ENCODE assay signal across 7 cellular contexts in genomic region chr2:220687231-220687843, GRCh38.
DNase-seq lines count a peak whose midpoint lies in the region; FAIRE-seq and TF ChIP-seq lines count a peak whose summit lies in the region.

No MANE protein-coding gene starts in this region.

- H3K9me3 ChIP-seq in HAP-1 (no peaks in the 10 kb centered on the region), kidney (ENCODE audit: control insufficient read depth in 1 of 2, low read length in 2 of 2) (no peaks in the 10 kb centered on the region)

- TF ChIP-seq CTCF in GM12874 (IDR thresholded peaks at IDR 0.05; ENCODE audit: insufficient read depth, low read depth, low read length), result peak; percentile 76
- peak; percentile 81 for TF ChIP-seq CTCF in WI38 (IDR thresholded peaks at IDR 0.05; ENCODE audit: low read depth, low read length)
- TF ChIP-seq CTCF in kidney (IDR thresholded peaks at IDR 0.05; ENCODE audit: borderline replicate concordance, extremely low read depth, insufficient read depth), result peak; percentile 77

- no peak overlapping the region for H3K27ac ChIP-seq in caudate nucleus (ENCODE audit: low read depth, low read length)
- H3K27ac ChIP-seq in kidney (ENCODE audit: low read depth in 2 of 2, low read length in 2 of 2), result no peak overlapping the region

- DNase-seq in HAP-1 (ENCODE audit: low spot score in 2 of 2) (peak; percentile 37 to 78), M059J (ENCODE audit: low read depth) (peak; percentile 60), caudate nucleus (lab: John Stamatoyannopoulos, UW) (peak in 46 of 61 donors; percentile 1 to 59 (median 14)), kidney (peak; percentile 79)
- DNase-seq in stimulated activated CD4-positive, alpha-beta T cell treated with anti-CD3 and anti-CD28 coated beads, Interleukin-1b, Interleukin-23, amount 100 ng/mL, for 48 hours, result peak; percentile 56

- H3K4me1 ChIP-seq in HAP-1 (no peaks in the 10 kb centered on the region; the same call in 1 of the 2 replicates), kidney (ENCODE audit: control insufficient read depth in 1 of 2, insufficient read depth in 1 of 2, low read depth in 1 of 2, low read length in 2 of 2) (no peaks in the 10 kb centered on the region)

- H3K9ac ChIP-seq in kidney (ENCODE audit: low read length in 2 of 2), result no peak overlapping the region

- peaks cover 10% of the 10 kb centered on the region for H3K27me3 ChIP-seq in HAP-1 (ENCODE audit: low read depth)

- peak; percentile 88 for FAIRE-seq in kidney (lab: Jason Lieb, UNC)

- intact Hi-C loops in kidney (cut with DNase I), result loop anchor here (10.0 kb wide), 1 partner anchor 887 kb away; the partner anchor contains the start of gene EPHA4

- H3K4me3 ChIP-seq in HAP-1 (no peak overlapping the region), WI38 (ENCODE audit: low read depth, low read length) (no peak overlapping the region), kidney (ENCODE audit: low read length in 2 of 2) (no peak overlapping the region)

- H3K36me3 ChIP-seq in HAP-1 (replicated peaks) (no peaks in the 10 kb centered on the region), kidney (ENCODE audit: control insufficient read depth in 1 of 2, insufficient read depth in 2 of 2, low read length in 2 of 2) (no peaks in the 10 kb centered on the region)

- in situ Hi-C loops in HAP-1 (cut with MboI; ENCODE audit: low sequenced_read_pairs), result loop anchor here (5.0 to 25.0 kb wide), 2 partner anchors 885 to 1275 kb away; partner anchors contain the start of gene EPHA4

Comparison
In these comparisons a context has a peak if more than half of its experiments do, and no peak if none do; other contexts are left out.
1. DNase-seq: peak in every context shown above with its lines; median percentile 79 in kidney; 60 in M059J; 58 in HAP-1; 56 in stimulated activated CD4-positive, alpha-beta T cell treated with anti-CD3 and anti-CD28 coated beads, Interleukin-1b, Interleukin-23, amount 100 ng/mL, for 48 hours; 14 in caudate nucleus.